ENCODE assay signal across 11 cellular contexts in the genomic region with DNA sequence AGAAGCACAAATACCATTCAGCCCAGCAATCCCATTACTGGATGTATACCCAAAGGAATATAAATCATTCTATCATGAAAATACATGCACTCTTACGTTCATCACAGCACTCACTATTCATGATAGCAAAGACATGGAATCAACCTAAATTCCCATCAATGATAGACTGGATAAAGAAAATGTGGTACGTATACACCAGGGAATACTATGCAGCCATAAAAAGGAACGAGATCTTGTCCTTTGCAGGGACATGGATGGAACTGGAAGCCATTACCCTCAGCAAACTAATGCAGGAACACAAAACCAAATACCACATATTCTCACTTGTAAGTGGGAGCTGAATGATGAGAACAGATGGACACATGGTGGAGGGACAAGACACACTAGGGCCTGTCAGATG. TPM values are rescaled to one million over a fixed set of nuclear protein-coding genes. Genes with fewer than 3 reads are reported as not detected.
"Had no signal": no experiment of that assay in that cellular context is flagged by ENCODE, and none has a peak within 500 bp of the region (broad histone marks: within the 10 kb centered on the region; RNA-seq: fewer than 3 reads in every experiment).

No MANE protein-coding gene starts in this region.

RNA-seq across cellular contexts. Expression of gene ACSM6, which starts 46.1 kb away (rescaled TPM):
- total RNA-seq: OCI-LY7, PC-3, PC-9, Peyer's patch, Right ventricle myocardium inferior, Right ventricle myocardium superior, RPMI7951, SJSA1, SK-MEL-5, T-cell had no signal
- polyA plus RNA-seq: SK-N-SH had no signal
